In genomic region chr5:53915120-53915519, GRCh38 we compare ENCODE assay signal across 27 cellular contexts.
"Had no signal": no experiment of that assay in that cellular context is flagged by ENCODE, and none has a peak within 500 bp of the region (broad histone marks: within the 10 kb centered on the region; RNA-seq: fewer than 3 reads in every experiment).

No MANE protein-coding gene starts in this region.

- H3K36me3 ChIP-seq: colonic mucosa, esophagus squamous epithelium, gastrocnemius medialis, heart right ventricle, left lung, lower lobe of right lung had no signal

- H3K4me3 ChIP-seq: colonic mucosa, esophagus squamous epithelium, gastrocnemius medialis, heart right ventricle, left lung, lower lobe of right lung, mucosa of descending colon had no signal

- H3K36me3 Mint-ChIP-seq: mesothelial cell of epicardium had no signal

- ATAC-seq: effector memory CD8-positive, alpha-beta T cell; esophagus mucosa; gastrocnemius medialis; heart right ventricle; left cardiac atrium; left lung; left ventricle myocardium superior; lower lobe of right lung; mucosa of descending colon had no signal

- H3K27me3 Mint-ChIP-seq: dendritic cell treated with granulocyte-macrophage colony-stimulating factor and Interleukin-4, amounts not matched to agents 40 ng/mL and 50 ng/mL, for 4 days; effector memory CD8-positive, alpha-beta T cell; naive B cell had no signal

- H3K4me1 ChIP-seq: colonic mucosa, esophagus squamous epithelium, gastrocnemius medialis, left lung, lower lobe of right lung had no signal

- DNase-seq: colonic mucosa; cortex of kidney; effector CD8-positive, alpha-beta T cell; effector memory CD8-positive, alpha-beta T cell; endodermal cell; esophagus squamous epithelium; foreskin fibroblast; foreskin melanocyte; gastrocnemius medialis; glutamatergic neuron; head of caudate nucleus; heart right ventricle; hippocampal formation; left cardiac atrium; left lung; left ventricle myocardium superior; lower lobe of right lung; mesenchymal stem cell; mucosa of descending colon; naive B cell had no signal

- H3K9me3 Mint-ChIP-seq: dendritic cell treated with granulocyte-macrophage colony-stimulating factor and Interleukin-4, amounts not matched to agents 40 ng/mL and 50 ng/mL, for 4 days; effector memory CD8-positive, alpha-beta T cell; endodermal cell; naive B cell had no signal

- FAIRE-seq: endometrium, endothelial cell of umbilical vein, islet of Langerhans, keratinocyte had no signal

- H3K27ac Mint-ChIP-seq: dendritic cell treated with granulocyte-macrophage colony-stimulating factor and Interleukin-4, amounts not matched to agents 40 ng/mL and 50 ng/mL, for 4 days; effector memory CD8-positive, alpha-beta T cell; endodermal cell; mesothelial cell of epicardium had no signal

- H3K27me3 ChIP-seq: colonic mucosa, esophagus squamous epithelium, gastrocnemius medialis, heart right ventricle, left lung had no signal

- H3K27ac ChIP-seq: colonic mucosa, esophagus squamous epithelium, gastrocnemius medialis, heart right ventricle, left lung, lower lobe of right lung had no signal

- H3K4me3 Mint-ChIP-seq: dendritic cell treated with granulocyte-macrophage colony-stimulating factor and Interleukin-4, amounts not matched to agents 40 ng/mL and 50 ng/mL, for 4 days; effector memory CD8-positive, alpha-beta T cell; endodermal cell; mesothelial cell of epicardium; naive B cell had no signal

- H3K9me3 ChIP-seq: colonic mucosa, esophagus squamous epithelium, gastrocnemius medialis, heart right ventricle, left lung, lower lobe of right lung, mucosa of descending colon had no signal
